25 cellular contexts compared by ENCODE assay signal in the genomic region with DNA sequence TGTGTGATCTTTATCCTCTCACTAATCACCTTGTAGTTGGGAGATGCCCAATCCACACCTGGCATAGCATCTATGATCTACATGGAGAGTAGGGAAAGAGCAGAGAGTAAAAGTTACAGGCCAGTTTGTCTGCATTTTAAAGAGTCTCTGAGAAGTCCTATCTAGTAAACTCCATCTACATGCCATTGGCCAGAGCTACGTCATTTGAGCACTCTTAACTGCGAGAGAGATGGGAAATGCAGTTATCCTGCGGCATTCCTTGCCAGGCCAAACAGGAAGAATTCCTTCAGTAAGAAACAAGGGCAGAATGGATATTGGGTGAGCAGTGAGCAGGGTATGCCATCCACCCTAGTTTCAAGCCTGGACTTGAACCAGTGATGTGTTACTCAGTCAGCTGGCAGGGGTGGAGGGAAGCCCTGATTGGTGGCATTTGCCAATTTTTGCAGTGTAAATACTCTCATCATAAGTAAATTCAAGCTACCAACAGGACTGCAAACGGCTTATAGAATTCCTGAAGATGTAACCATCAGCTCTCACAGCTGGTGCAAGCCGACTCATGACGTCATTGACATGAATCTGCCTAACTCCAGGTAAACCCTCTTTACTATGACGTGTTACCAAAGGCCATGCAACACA.
"Had no signal": no experiment of that assay in that cellular context is flagged by ENCODE, and none has a peak within 500 bp of the region (broad histone marks: within the 10 kb centered on the region; RNA-seq: fewer than 3 reads in every experiment).

No MANE protein-coding gene starts in this region.

- H3K4me3 ChIP-seq: esophagus muscularis mucosa, gastroesophageal sphincter, left ventricle myocardium inferior, lower lobe of right lung, pancreas, prostate gland, sigmoid colon, skin epidermis, thoracic aorta, transverse colon had no signal

- H3K27me3 ChIP-seq: gastroesophageal sphincter, pancreas, sigmoid colon had no signal

- H3K36me3 ChIP-seq: esophagus muscularis mucosa, gastroesophageal sphincter, left ventricle myocardium inferior, lower lobe of right lung, pancreas, prostate gland, sigmoid colon, thoracic aorta, transverse colon had no signal

- H3K27ac ChIP-seq: esophagus muscularis mucosa, gastroesophageal sphincter, left ventricle myocardium inferior, lower lobe of right lung, pancreas, prostate gland, sigmoid colon, skin epidermis, thoracic aorta, transverse colon had no signal

- ATAC-seq: gastroesophageal sphincter; lower lobe of right lung; pancreas; stimulated activated naive B cell treated with anti-CD40 and anti-IgM and Interleukin-4, amounts not matched to agents 10 μg/mL and 1 μg/mL and 100 μg/mL, for 72 hours; stimulated activated naive CD8-positive, alpha-beta T cell treated with anti-CD3 and anti-CD28 coated beads, Interleukin-15, amount 100 ng/mL, for 72 hours had no signal

- DNase-seq: cerebellar nuclear complex; dermis blood vessel endothelial cell; glutamatergic neuron; islet precursor cell; left ventricle myocardium inferior; lower lobe of right lung; mesenchymal stem cell; midbrain; occipital lobe; pancreas; retina; sigmoid colon; stimulated activated CD4-positive, alpha-beta T cell treated with anti-CD3 and anti-CD28 coated beads, Interleukin-2, amount 100 ng/mL, for 24 hours; stimulated activated CD4-positive, alpha-beta T cell treated with anti-CD3 and anti-CD28 coated beads, Interleukin-4, amount 100 ng/mL, for 4 hours; stimulated activated naive B cell treated with anti-CD40 and anti-IgM and Interleukin-4, amounts not matched to agents 10 μg/mL and 1 μg/mL and 100 μg/mL, for 72 hours; stimulated activated naive CD8-positive, alpha-beta T cell treated with anti-CD3 and anti-CD28 coated beads, Interleukin-15, amount 100 ng/mL, for 72 hours; substantia nigra; transverse colon had no signal

- FAIRE-seq: colon, endothelial cell of umbilical vein, pancreas had no signal

- H3K9me3 ChIP-seq: esophagus muscularis mucosa, gastroesophageal sphincter, left ventricle myocardium inferior, lower lobe of right lung, pancreas, prostate gland, sigmoid colon, thoracic aorta, transverse colon had no signal

- H3K4me1 ChIP-seq: pancreas, prostate gland had no signal
